1 cellular context compared by ENCODE assay signal in genomic region chr7:156819733-156820295, GRCh38.
TF ChIP-seq lines count a peak whose summit lies in the region.

No MANE protein-coding gene starts in this region.

TF ChIP-seq in K562, 482 proteins besides CTCF, POLR2A, EP300 and RAD21 (continued from another document and continues in another):
- TF ChIP-seq DLX4 (CRISPR knock-in tag; IDR thresholded peaks at IDR 0.05), result no peak
- no peak for TF ChIP-seq ZNF644 (tag; IDR thresholded peaks at IDR 0.05; ENCODE audit: low read depth)
- no peak for TF ChIP-seq GABPB2 (CRISPR knock-in tag; conservative IDR thresholded peaks at IDR 0.05)
- TF ChIP-seq CTBP1 (IDR thresholded peaks at IDR 0.05; ENCODE audit: borderline replicate concordance), result no peak
- TF ChIP-seq ZHX1 (conservative IDR thresholded peaks at IDR 0.05; ENCODE audit: low read length), result no peak
- TF ChIP-seq SIX5 (IDR thresholded peaks at IDR 0.05; ENCODE audit: borderline replicate concordance in 1 of 2, insufficient read depth in 1 of 2, low read depth in 1 of 2, low read length in 2 of 2), result no peak
- TF ChIP-seq TRIM24 (IDR thresholded peaks at IDR 0.05), result peak in 1 of 2 experiments; percentile 45; a peak in 1 of 4 replicates
- no peak for TF ChIP-seq CHAMP1 (IDR thresholded peaks at IDR 0.05)
- no peak for TF ChIP-seq DNMT1 (IDR thresholded peaks at IDR 0.05)
- TF ChIP-seq BRF1 (IDR thresholded peaks at IDR 0.05; ENCODE audit: borderline replicate concordance, extremely low read depth, insufficient read length), result no peak
- no peak for TF ChIP-seq RBM22 (IDR thresholded peaks at IDR 0.05; ENCODE audit: low read depth, low read length, poor library complexity, severe bottlenecking)
- TF ChIP-seq EWSR1 (IDR thresholded peaks at IDR 0.05; ENCODE audit: borderline replicate concordance, low read depth, partially characterized antibody), result no peak
- no peak for TF ChIP-seq ZNF592 (IDR thresholded peaks at IDR 0.05)
- TF ChIP-seq ZNF830 (CRISPR knock-in tag; IDR thresholded peaks at IDR 0.05), result no peak
- TF ChIP-seq MEF2D (tag; conservative IDR thresholded peaks at IDR 0.05; ENCODE audit: low read depth), result no peak
- no peak for TF ChIP-seq SRSF3 (IDR thresholded peaks at IDR 0.05; ENCODE audit: insufficient read depth, low read length)
- TF ChIP-seq ZNF143 (CRISPR knock-in tag; IDR thresholded peaks at IDR 0.05), result no peak
- TF ChIP-seq REST (CRISPR knock-in tag; IDR thresholded peaks at IDR 0.05; ENCODE audit: low read depth), result no peak
- TF ChIP-seq POLR2B (IDR thresholded peaks at IDR 0.05; ENCODE audit: low read depth, partially characterized antibody), result no peak
- no peak for TF ChIP-seq PRDM10 (IDR thresholded peaks at IDR 0.05; ENCODE audit: partially characterized antibody)
- no peak for TF ChIP-seq ZNF76 (CRISPR knock-in tag; IDR thresholded peaks at IDR 0.05; ENCODE audit: borderline replicate concordance)
- no peak for TF ChIP-seq COPS2 (conservative IDR thresholded peaks at IDR 0.05)
- TF ChIP-seq NEUROD1 (IDR thresholded peaks at IDR 0.05; ENCODE audit: borderline replicate concordance, low read depth, low read length, partially characterized antibody), result no peak
- TF ChIP-seq SMARCA5 (IDR thresholded peaks at IDR 0.05), result no peak
- peak; percentile 81 for TF ChIP-seq CBFA2T2 (conservative IDR thresholded peaks at IDR 0.05)
- no peak for TF ChIP-seq STAT5B (CRISPR knock-in tag; IDR thresholded peaks at IDR 0.05)
- TF ChIP-seq CREB3 (tag; conservative IDR thresholded peaks at IDR 0.05; ENCODE audit: low read depth), result no peak
- no peak for TF ChIP-seq MED1 (CRISPR knock-in tag; IDR thresholded peaks at IDR 0.05; ENCODE audit: borderline replicate concordance)
- TF ChIP-seq FOXM1 (IDR thresholded peaks at IDR 0.05; ENCODE audit: low read depth), result 0 out of 2 replicates have a peak, but pooled peaks have one; percentile 35
- TF ChIP-seq FOXM1 (CRISPR knock-in tag; IDR thresholded peaks at IDR 0.05; ENCODE audit: low read depth), result no peak
- TF ChIP-seq AFF4 (CRISPR knock-in tag; IDR thresholded peaks at IDR 0.05), result 0 out of 2 replicates have a peak, but pooled peaks have one; percentile 12
- no peak for TF ChIP-seq GATAD2A (IDR thresholded peaks at IDR 0.05)
- TF ChIP-seq ATF7 (IDR thresholded peaks at IDR 0.05), result no peak
- TF ChIP-seq DIDO1 (tag; IDR thresholded peaks at IDR 0.05; ENCODE audit: low read depth), result no peak
- no peak for TF ChIP-seq PRMT5 (CRISPR knock-in tag; IDR thresholded peaks at IDR 0.05)
- TF ChIP-seq ZNF668 (CRISPR knock-in tag; IDR thresholded peaks at IDR 0.05), result no peak
- TF ChIP-seq CHD4 (IDR thresholded peaks at IDR 0.05; ENCODE audit: insufficient read depth, insufficient replicate concordance, low read depth, low read length, poor library complexity, severe bottlenecking), result no peak
